In the genomic region with DNA sequence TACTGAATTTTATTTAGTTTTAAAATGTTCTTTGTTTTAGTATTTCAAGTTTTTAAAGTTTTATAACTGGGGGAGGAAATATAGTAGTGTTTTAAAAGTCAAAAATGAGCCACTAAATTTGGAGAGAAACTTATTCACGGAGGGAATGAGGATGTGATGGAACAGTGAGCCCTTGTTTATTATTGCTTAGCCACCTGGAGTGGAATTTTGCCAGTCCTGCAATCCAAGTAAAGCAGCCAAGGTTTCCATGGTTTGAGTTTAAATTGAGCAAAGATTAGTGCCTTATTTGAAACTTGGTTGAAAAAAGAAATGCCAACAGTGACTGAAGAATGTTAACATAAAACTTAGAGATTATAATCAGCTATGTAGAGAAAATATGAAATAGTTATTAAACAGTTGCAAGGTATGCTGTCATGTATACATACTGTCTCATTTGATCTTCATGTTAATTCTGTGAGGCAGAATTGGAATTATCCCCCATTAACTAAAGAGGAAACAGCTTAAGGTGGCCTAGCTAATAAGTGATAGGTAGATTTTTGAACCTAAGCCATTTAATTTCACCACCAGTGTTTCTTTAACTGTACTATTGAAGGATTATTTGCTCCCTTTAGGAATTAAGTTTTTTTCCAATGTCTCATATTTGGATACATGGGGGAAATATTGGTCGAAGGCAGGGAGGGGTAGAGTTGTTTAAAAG, we compare ENCODE assay signal across 17 cellular contexts. TPM values are rescaled to one million over a fixed set of nuclear protein-coding genes. Genes with fewer than 3 reads are reported as not detected.
DNase-seq lines count a peak whose midpoint lies in the region; ATAC-seq, FAIRE-seq and TF ChIP-seq lines count a peak whose summit lies in the region.
"Had no signal": no experiment of that assay in that cellular context is flagged by ENCODE, and none has a peak within 500 bp of the region (broad histone marks: within the 10 kb centered on the region; RNA-seq: fewer than 3 reads in every experiment).

No MANE protein-coding gene starts in this region.

- TF ChIP-seq POLR2A in breast epithelium (IDR thresholded peaks at IDR 0.05): no peak
- TF ChIP-seq POLR2A in transverse colon (IDR thresholded peaks at IDR 0.05): no peak

- ATAC-seq in pancreas: peak; percentile 56 to 84 (median 75)
- ATAC-seq in GM18867 (IDR thresholded peaks at IDR 0.05; ENCODE audit: unreplicated experiment): no peak

- BruUV-seq in MCF 10A (replicated peaks; lab: Mats Ljungman, UMichigan): no TSS peak

- FAIRE-seq in pancreas (lab: Jason Lieb, UNC): no peak

- H3K9me3 ChIP-seq in breast epithelium (no peaks in the 10 kb centered on the region), pancreas (no peaks in the 10 kb centered on the region), transverse colon (no peaks in the 10 kb centered on the region)
- H3K9me3 ChIP-seq: MG63 had no signal

- CTCF ChIA-PET in MCF 10A (lab: Yijun Ruan, JAX): interaction anchor here (0.6 kb wide), 2 partner anchors 267 to 954 kb away, joined by 3 to 6 read pairs; no protein-coding TSS in a partner anchor

- H3K27ac ChIP-seq in breast epithelium (peak overlapping the region; percentile 74 to 91), coronary artery (peak overlapping the region; percentile 58 to 66), pancreas (peak overlapping the region; percentile 16 to 72 (median 30)), transverse colon (peak overlapping the region; percentile 1 to 30 (median 14))

- WGBS in pancreas, 2 donors: 31 to 35% methylated on average over 2 of the region's 2 CpGs
- 43 to 52% methylated on average over 2 of the region's 2 CpGs for WGBS in transverse colon (ENCODE audit: low coverage in 1 of 2), 2 donors

- H3K27me3 Mint-ChIP-seq in MCF 10A (ENCODE audit: insufficient read depth, unreplicated experiment): no peaks in the 10 kb centered on the region
- H3K27me3 Mint-ChIP-seq: CD8-positive, alpha-beta memory T cell had no signal

- peaks cover 25% of the 10 kb centered on the region for H3K36me3 Mint-ChIP-seq in MCF 10A (ENCODE audit: insufficient read depth, unreplicated experiment)

- H3K4me1 ChIP-seq in breast epithelium: peaks cover 0 to 19% of the 10 kb centered on the region in 2 donors
- peaks cover 0 to 19% (median 0%) of the 10 kb centered on the region in 3 donors for H3K4me1 ChIP-seq in pancreas
- H3K4me1 ChIP-seq in transverse colon: peaks cover 10 to 46% (median 29%) of the 10 kb centered on the region in 4 donors

- DNase-seq in breast epithelium (ENCODE audit: low spot score in 2 of 2): peak in 1 of 2 donors; percentile 53
- no peak for DNase-seq in MCF 10A (ENCODE audit: unreplicated experiment)
- DNase-seq in coronary artery (ENCODE audit: low spot score): no peak
- DNase-seq in pancreas: no peak
- no peak for DNase-seq in transverse colon
- DNase-seq in anterior cingulate cortex (lab: John Stamatoyannopoulos, UW): no peak
- DNase-seq in NCI-H510A (lab: John Stamatoyannopoulos, UW): no peak
- DNase-seq: activated CD4-positive, alpha-beta T cell treated with anti-CD3 and anti-CD28 coated beads, Interleukin-2, amount 50 U/mL, for 48 hours; amniotic stem cell; CD8-positive, alpha-beta memory T cell; MG63; NCI-H1930; NCI-H526 treated with DMSO at 0.1 percent for 48 hours; occipital lobe; Right ventricle myocardium superior; stimulated activated CD4-positive, alpha-beta T cell treated with anti-CD3 and anti-CD28 coated beads, Interleukin-15, amount 100 ng/mL, for 24 hours had no signal

- peaks cover 5% of the 10 kb centered on the region for H3K4me1 Mint-ChIP-seq in MCF 10A (ENCODE audit: insufficient read depth, unreplicated experiment)

- POLR2A ChIA-PET in MCF 10A (lab: Yijun Ruan, JAX): no interaction called here

- no peaks in the 10 kb centered on the region for H3K27me3 ChIP-seq in breast epithelium
- no peaks in the 10 kb centered on the region for H3K27me3 ChIP-seq in pancreas
- no peaks in the 10 kb centered on the region for H3K27me3 ChIP-seq in transverse colon
- H3K27me3 ChIP-seq: MG63 had no signal

- no peaks in the 10 kb centered on the region for H3K36me3 ChIP-seq in breast epithelium
- H3K36me3 ChIP-seq in pancreas: peaks cover 0 to 6% (median 0%) of the 10 kb centered on the region in 3 donors
- peaks cover 0 to 6% (median 2%) of the 10 kb centered on the region in 4 donors for H3K36me3 ChIP-seq in transverse colon

- no peak overlapping the region for H3K4me3 Mint-ChIP-seq in MCF 10A (ENCODE audit: unreplicated experiment)
- H3K4me3 Mint-ChIP-seq: CD8-positive, alpha-beta memory T cell had no signal

- H3K4me3 ChIP-seq in breast epithelium (no peak overlapping the region), coronary artery (no peak overlapping the region), pancreas (no peak overlapping the region), transverse colon (no peak overlapping the region)
- H3K4me3 ChIP-seq: MG63 had no signal

- in situ Hi-C loops in transverse colon (cut with MboI; ENCODE audit: low pct_ligation_motif_present in 1 of 4, low pct_unique_long_range_greater_than_20kb in 1 of 4, low sequenced_read_pairs in 3 of 4): no loop called here

- TF ChIP-seq CTCF in breast epithelium (IDR thresholded peaks at IDR 0.05) (no peak), MCF 10A (IDR thresholded peaks at IDR 0.05; ENCODE audit: unreplicated experiment) (no peak), coronary artery (IDR thresholded peaks at IDR 0.05) (no peak), pancreas (IDR thresholded peaks at IDR 0.05) (no peak), transverse colon (IDR thresholded peaks at IDR 0.05) (no peak)

- no peak overlapping the region for H3K27ac Mint-ChIP-seq in MCF 10A (ENCODE audit: low read depth, unreplicated experiment)
- H3K27ac Mint-ChIP-seq: CD8-positive, alpha-beta memory T cell had no signal

- no peak for TF ChIP-seq EP300 in transverse colon (IDR thresholded peaks at IDR 0.05; ENCODE audit: low read depth)

- H3K9me3 Mint-ChIP-seq in MCF 10A (ENCODE audit: unreplicated experiment): no peaks in the 10 kb centered on the region

- intact Hi-C loops in breast epithelium (cut with DNase I; ENCODE audit: low total_unique reads): no loop called here
- intact Hi-C loops in MCF 10A (cut with micrococcal nuclease): no loop called here
- intact Hi-C loops in pancreas (cut with DNase I): no loop called here
- intact Hi-C loops in transverse colon (cut with DNase I; ENCODE audit: low total_unique reads): no loop called here

RNA-seq across cellular contexts. Expression of a gene that starts 36.4 kb away (rescaled TPM):
- 10 to 100 TPM; 36.8 to 64.5 (median 60.6) TPM for total RNA-seq in breast epithelium
- 13.0 and 24.2 TPM in 2 replicates for total RNA-seq in MCF 10A (2022)
- 10 to 100 TPM in 4 of 6 donors, 1 to 10 TPM in 2; 9.2 to 22.3 (median 11.9) TPM for total RNA-seq in pancreas
- polyA plus RNA-seq in pancreas: 1 to 10 TPM; 4.8 to 8.3 TPM
- total RNA-seq in transverse colon: 10 to 100 TPM; 18.8 to 52.5 (median 29.1) TPM

Comparison
In these comparisons a context has a peak if more than half of its experiments do, and no peak if none do; other contexts are left out.
1. H3K27ac ChIP-seq: peak in every context shown above with its lines; median percentile 82 in breast epithelium; 62 in coronary artery; 30 in pancreas; 14 in transverse colon.